In the genomic region with DNA sequence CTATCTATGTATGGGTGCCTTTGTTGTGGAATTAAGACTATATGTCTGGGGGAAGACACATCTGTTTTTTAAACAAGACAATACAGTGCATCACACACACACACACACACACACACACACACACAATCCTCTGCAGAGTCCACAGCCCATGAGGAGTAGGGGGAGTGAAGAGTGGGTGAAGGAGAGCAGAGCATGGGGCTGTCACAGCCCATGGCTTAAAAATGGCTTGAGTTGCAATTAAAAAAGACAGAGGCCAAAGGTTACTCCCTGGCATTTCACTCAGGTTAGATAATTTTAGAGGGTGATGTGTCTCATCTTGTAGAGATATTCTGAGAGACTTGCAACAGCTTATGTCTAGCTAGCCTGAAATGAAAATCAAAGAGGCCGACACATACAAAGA, we compare ENCODE assay signal across 31 cellular contexts.
"Had no signal": no experiment of that assay in that cellular context is flagged by ENCODE, and none has a peak within 500 bp of the region (broad histone marks: within the 10 kb centered on the region; RNA-seq: fewer than 3 reads in every experiment).

No MANE protein-coding gene starts in this region.

- H3K9me3 ChIP-seq: ovary, prostate gland, right lobe of liver, sigmoid colon, suprapubic skin, testis, tibial artery, transverse colon, vagina had no signal

- H3K27me3 ChIP-seq: neural progenitor cell, ovary, right atrium auricular region, right lobe of liver, sigmoid colon, spleen, suprapubic skin, testis, tibial artery, transverse colon, upper lobe of left lung, vagina had no signal

- H3K4me3 Mint-ChIP-seq: naive B cell; naive thymus-derived CD8-positive, alpha-beta T cell; natural killer cell treated with Interleukin-12 subunit alpha and Interleukin-12 subunit beta and Interleukin-15 and Interleukin-18, amount 100 ng/mL, for 72 hours; neural progenitor cell; stimulated activated memory B cell treated with anti-CD40 and anti-IgM and Interleukin-4, amounts not matched to agents 10 μg/mL and 1 μg/mL and 100 μg/mL, for 72 hours; stimulated activated naive CD8-positive, alpha-beta T cell treated with anti-CD3 and anti-CD28 coated beads, Interleukin-15, amount 100 ng/mL, for 72 hours had no signal

- ATAC-seq: naive thymus-derived CD8-positive, alpha-beta T cell; natural killer cell treated with Interleukin-12 subunit alpha and Interleukin-12 subunit beta and Interleukin-15 and Interleukin-18, amount 100 ng/mL, for 72 hours; right lobe of liver; stimulated activated memory B cell treated with anti-CD40 and anti-IgM and Interleukin-4, amounts not matched to agents 10 μg/mL and 1 μg/mL and 100 μg/mL, for 72 hours; stimulated activated naive CD8-positive, alpha-beta T cell treated with anti-CD3 and anti-CD28 coated beads, Interleukin-15, amount 100 ng/mL, for 72 hours; stimulated activated naive CD8-positive, alpha-beta T cell treated with anti-CD3 and anti-CD28 coated beads, Interleukin-15, Interleukin-2, amounts not matched to agents 100 U/mL and 50 U/mL, for 24 hours had no signal

- H3K36me3 ChIP-seq: neural progenitor cell, ovary, prostate gland, right atrium auricular region, right lobe of liver, sigmoid colon, spleen, suprapubic skin, tibial artery, transverse colon, upper lobe of left lung, vagina had no signal

- H3K4me1 Mint-ChIP-seq: naive B cell; naive thymus-derived CD8-positive, alpha-beta T cell; neural progenitor cell; stimulated activated memory B cell treated with anti-CD40 and anti-IgM and Interleukin-4, amounts not matched to agents 10 μg/mL and 1 μg/mL and 100 μg/mL, for 72 hours; stimulated activated naive CD8-positive, alpha-beta T cell treated with anti-CD3 and anti-CD28 coated beads, Interleukin-15, amount 100 ng/mL, for 72 hours had no signal

- H3K27ac ChIP-seq: neural progenitor cell, ovary, parathyroid adenoma, prostate gland, right atrium auricular region, right lobe of liver, sigmoid colon, spleen, suprapubic skin, testis, tibial artery, transverse colon, upper lobe of left lung, vagina had no signal

- H3K4me3 ChIP-seq: neural progenitor cell, ovary, prostate gland, right atrium auricular region, right lobe of liver, sigmoid colon, smooth muscle cell, spleen, suprapubic skin, testis, tibial artery, transverse colon, upper lobe of left lung, vagina had no signal

- H3K4me1 ChIP-seq: parathyroid adenoma, prostate gland, right atrium auricular region, right lobe of liver, sigmoid colon, spleen, suprapubic skin, testis, tibial artery, transverse colon, upper lobe of left lung, vagina had no signal

- H3K9me3 Mint-ChIP-seq: stimulated activated naive CD8-positive, alpha-beta T cell treated with anti-CD3 and anti-CD28 coated beads, Interleukin-15, amount 100 ng/mL, for 72 hours had no signal

- DNase-seq: naive B cell; naive thymus-derived CD8-positive, alpha-beta T cell; occipital lobe; ovary; posterior cingulate gyrus; retina; right lobe of liver; sigmoid colon; spleen; stimulated activated CD4-positive, alpha-beta T cell treated with anti-CD3 and anti-CD28 coated beads, Interleukin-12 subunit alpha, Interleukin-12 subunit beta, amount 100 ng/mL, for 4 hours; stimulated activated CD4-positive, alpha-beta T cell treated with anti-CD3 and anti-CD28 coated beads, Interleukin-1b, Interleukin-23, amount 100 ng/mL, for 48 hours; stimulated activated CD4-positive, alpha-beta T cell treated with anti-CD3 and anti-CD28 coated beads, Interleukin-4, amount 100 ng/mL, for 1 hour; stimulated activated CD4-positive, alpha-beta T cell treated with anti-CD3 and anti-CD28 coated beads, Interleukin-4, amount 100 ng/mL, for 4 hours; stimulated activated CD8-positive, alpha-beta memory T cell treated with anti-CD3 and anti-CD28 coated beads, Interleukin-4, amount 100 ng/mL, for 48 hours; stimulated activated naive CD4-positive, alpha-beta T cell; stimulated activated naive CD8-positive, alpha-beta T cell treated with anti-CD3 and anti-CD28 coated beads, Interleukin-15, amount 100 ng/mL, for 72 hours; stimulated activated naive CD8-positive, alpha-beta T cell treated with anti-CD3 and anti-CD28 coated beads, Interleukin-15, Interleukin-2, amounts not matched to agents 100 U/mL and 50 U/mL, for 24 hours; substantia nigra; testis; tibial artery; transverse colon; upper lobe of left lung had no signal

- H3K36me3 Mint-ChIP-seq: naive B cell; naive thymus-derived CD8-positive, alpha-beta T cell; natural killer cell treated with Interleukin-12 subunit alpha and Interleukin-12 subunit beta and Interleukin-15 and Interleukin-18, amount 100 ng/mL, for 72 hours; neural progenitor cell; stimulated activated memory B cell treated with anti-CD40 and anti-IgM and Interleukin-4, amounts not matched to agents 10 μg/mL and 1 μg/mL and 100 μg/mL, for 72 hours had no signal

- H3K27ac Mint-ChIP-seq: naive B cell; naive thymus-derived CD8-positive, alpha-beta T cell; natural killer cell treated with Interleukin-12 subunit alpha and Interleukin-12 subunit beta and Interleukin-15 and Interleukin-18, amount 100 ng/mL, for 72 hours; neural progenitor cell; stimulated activated memory B cell treated with anti-CD40 and anti-IgM and Interleukin-4, amounts not matched to agents 10 μg/mL and 1 μg/mL and 100 μg/mL, for 72 hours; stimulated activated naive CD8-positive, alpha-beta T cell treated with anti-CD3 and anti-CD28 coated beads, Interleukin-15, amount 100 ng/mL, for 72 hours had no signal
